8 cellular contexts compared by ENCODE assay signal in genomic region chr9:123562844-123563346, GRCh38.
DNase-seq lines count a peak whose midpoint lies in the region; ATAC-seq and TF ChIP-seq lines count a peak whose summit lies in the region.

No MANE protein-coding gene starts in this region.

- TF ChIP-seq CTCF in AG04450 (IDR thresholded peaks at IDR 0.05; ENCODE audit: low read depth, low read length) (no peak), Caco-2 (IDR thresholded peaks at IDR 0.05; ENCODE audit: insufficient read depth in 1 of 2, low read depth in 1 of 2, low read length in 1 of 2, severe bottlenecking in 1 of 2, unreplicated experiment in 1 of 2) (no peak)

- H3K36me3 ChIP-seq in Caco-2 (ENCODE audit: control insufficient read depth, insufficient read depth, low read length), result no peaks in the 10 kb centered on the region

- H3K27ac Mint-ChIP-seq in Caco-2 (ENCODE audit: unreplicated experiment), result no peak overlapping the region

- BruUV-seq in Caco-2 (replicated peaks; lab: Mats Ljungman, UMichigan), result no TSS peak

- H3K27me3 Mint-ChIP-seq in Caco-2 (ENCODE audit: insufficient read depth, unreplicated experiment), result no peaks in the 10 kb centered on the region

- ATAC-seq in GM19463 (IDR thresholded peaks at IDR 0.05; ENCODE audit: unreplicated experiment), result peak; percentile 76
- ATAC-seq in HG03565 (IDR thresholded peaks at IDR 0.05; ENCODE audit: unreplicated experiment), result no peak

- no peaks in the 10 kb centered on the region for H3K27me3 ChIP-seq in AG04450 (ENCODE audit: control insufficient read depth, insufficient read depth, low read length)
- no peaks in the 10 kb centered on the region for H3K27me3 ChIP-seq in Caco-2 (replicated peaks; ENCODE audit: control insufficient read depth, insufficient read depth, low read length)

- no peaks in the 10 kb centered on the region for H3K9me3 Mint-ChIP-seq in Caco-2 (ENCODE audit: unreplicated experiment)

- peak overlapping the region; percentile 53 for H3K27ac ChIP-seq in AG04450 (ENCODE audit: low read depth, low read length)

- H3K9me3 ChIP-seq in AG04450 (ENCODE audit: control insufficient read depth, insufficient read depth, low read length) (no peaks in the 10 kb centered on the region), Caco-2 (no peaks in the 10 kb centered on the region)

- DNase-seq in AG04450 (ENCODE audit: low read depth, low spot score) (peak; percentile 61), SIG-M5 (lab: John Stamatoyannopoulos, UW) (peak; percentile 20), glomerular visceral epithelial cell (ENCODE audit: extremely low spot score) (peak; percentile 70), NOMO-1 treated with dmso at 0.1 percent for 144 hours (lab: John Stamatoyannopoulos, UW; ENCODE audit: unreplicated experiment) (no peak), KG1 (lab: John Stamatoyannopoulos, UW) (no peak), Caco-2 (no peak)

- CTCF ChIA-PET in AG04450 (lab: Charles Lee), result interaction anchor here (1.7 kb wide), 1 partner anchor 478 kb away, joined by 8 read pairs; no protein-coding TSS in a partner anchor
- CTCF ChIA-PET in Caco-2 (lab: Charles Lee), result no interaction called here

- H3K4me3 ChIP-seq in AG04450 (ENCODE audit: low read depth, low read length), result no peak overlapping the region
- no peak overlapping the region for H3K4me3 ChIP-seq in Caco-2 (ENCODE audit: low read depth, low read length)

- intact Hi-C loops in Caco-2 (cut with micrococcal nuclease; ENCODE audit: unreplicated experiment), result no loop called here

- no peak overlapping the region for H3K4me3 Mint-ChIP-seq in Caco-2 (ENCODE audit: unreplicated experiment)

- H3K36me3 Mint-ChIP-seq in Caco-2 (ENCODE audit: insufficient read depth, unreplicated experiment), result peaks cover 20% of the 10 kb centered on the region

- POLR2A ChIA-PET in AG04450 (lab: Yijun Ruan, JAX), result no interaction called here
- POLR2A ChIA-PET in Caco-2 (lab: Charles Lee), result no interaction called here

- H3K4me1 Mint-ChIP-seq in Caco-2 (ENCODE audit: low read depth, unreplicated experiment), result no peaks in the 10 kb centered on the region

- H3K4me1 ChIP-seq in Caco-2, result no peaks in the 10 kb centered on the region; the same call in 1 of the 2 replicates

Comparison
In these comparisons a context has a peak if more than half of its experiments do, and no peak if none do; other contexts are left out.
1. DNase-seq: peak in AG04450 (single experiment), SIG-M5 (single experiment) and glomerular visceral epithelial cell (single experiment); none in NOMO-1 treated with dmso at 0.1 percent for 144 hours (single experiment), KG1 (single experiment) and Caco-2 (0 of 2).